In the genomic region with DNA sequence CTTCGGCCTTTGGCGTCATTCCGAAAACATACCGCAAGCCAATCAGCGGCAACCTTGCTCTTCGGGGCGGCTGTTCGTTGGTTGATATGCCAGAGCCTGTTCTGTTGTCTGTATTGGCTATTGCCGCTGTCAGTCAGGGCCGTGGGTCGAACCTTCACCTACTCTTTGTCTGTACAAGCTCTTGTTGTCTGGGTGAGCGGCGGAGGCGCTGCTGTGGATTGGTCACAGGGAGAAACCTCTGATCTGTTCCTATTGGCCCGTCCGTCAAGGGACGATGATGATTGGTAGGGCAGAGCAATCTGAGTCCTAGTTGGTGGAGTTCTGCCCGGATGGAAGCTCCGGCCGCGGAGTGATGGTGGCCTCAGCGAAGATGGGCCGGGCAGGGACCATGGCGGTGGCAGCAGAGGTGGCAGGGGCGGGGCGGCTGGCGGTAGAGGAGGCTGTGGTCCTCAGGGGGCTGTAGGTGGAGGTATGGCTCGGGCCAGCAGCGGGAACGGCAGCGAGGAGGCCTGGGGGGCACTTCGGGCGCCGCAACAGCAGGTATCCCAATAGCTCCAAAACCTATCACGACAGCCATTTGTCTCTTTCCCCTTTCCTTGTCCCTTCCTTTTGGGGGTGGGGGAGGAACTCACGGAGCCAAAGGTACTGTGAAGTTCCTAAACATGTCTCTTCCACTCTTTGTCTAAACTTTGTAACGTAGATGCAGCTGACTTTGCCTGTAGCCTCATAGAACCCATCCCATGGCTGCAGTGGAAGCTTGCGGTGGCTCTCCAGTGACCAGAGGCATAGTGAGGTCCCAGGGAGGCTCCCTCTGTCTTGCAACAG, we compare ENCODE assay signal across 8 cellular contexts. TPM values are rescaled to one million over a fixed set of nuclear protein-coding genes. Genes with fewer than 3 reads are reported as not detected.
A peak's percentile ranks its signal among the peaks of the same experiment; 100 is the strongest.
DNase-seq lines count a peak whose midpoint lies in the region; ATAC-seq and TF ChIP-seq lines count a peak whose summit lies in the region.

WBP1 (plus strand) TSS at position 307 of the 825 bp plus-strand sequence; CDS start at position 472, 165 bp downstream.

- no peak for TF ChIP-seq CTCF in BJ (IDR thresholded peaks at IDR 0.05; ENCODE audit: insufficient read depth, low read depth, low read length)

- no peaks in the 10 kb centered on the region for H3K27me3 ChIP-seq in BJ (ENCODE audit: control insufficient read depth, insufficient read depth, low read length)

- DNase-seq in BJ (ENCODE audit: low read depth) (peak; percentile 100), NCI-H748 (lab: John Stamatoyannopoulos, UW; ENCODE audit: unreplicated experiment) (peak; percentile 99), cortex of kidney (lab: John Stamatoyannopoulos, UW) (peak; percentile 72), left colon (peak; percentile 98 to 100)
- peak; percentile 97 for DNase-seq in activated CD4-positive, alpha-beta T cell treated with anti-CD3 and anti-CD28 coated beads, Interleukin-2, amount 50 U/mL, for 1 hour
- DNase-seq in stimulated activated CD4-positive, alpha-beta T cell treated with anti-CD3 and anti-CD28 coated beads, Interleukin-1b, Interleukin-23, amount 100 ng/mL, for 48 hours, result peak; percentile 100

- POLR2A ChIA-PET in BJ (lab: Charles Lee), result interaction anchor here (0.6 kb wide), 1 partner anchor 20 kb away, joined by 5 read pairs; no protein-coding TSS in a partner anchor

- intact Hi-C loops in left colon (cut with DNase I, micrococcal nuclease), result no loop called here

- peak within 1 kb of the TSS; percentile 86 for H3K4me3 ChIP-seq in BJ (ENCODE audit: low read depth, low read length)

- ATAC-seq in GM19351 (IDR thresholded peaks at IDR 0.05; ENCODE audit: unreplicated experiment) (peak; percentile 81), HG03521 (IDR thresholded peaks at IDR 0.05; ENCODE audit: unreplicated experiment) (peak; percentile 75), left colon (peak; percentile 79)

- H3K36me3 ChIP-seq in BJ (ENCODE audit: control insufficient read depth, insufficient read depth, low read length), result peaks cover 15% of the 10 kb centered on the region

- CTCF ChIA-PET in BJ (lab: Yijun Ruan, JAX), result interaction anchor here (1.3 to 2.3 kb wide), 2 partner anchors 9 to 123 kb away, joined by 4 to 11 read pairs; no protein-coding TSS in a partner anchor

RNA-seq across cellular contexts. Expression of gene WBP1, which starts in this region (rescaled TPM):
- polyA plus RNA-seq in BJ (2011; rRNA removed), result 55.7 and 92.0 TPM in 2 replicates
- polyA minus RNA-seq in BJ (2011; rRNA and poly(A)+ RNA removed), result 14.9 and 29.2 TPM in 2 replicates
- total RNA-seq in left colon, result 10 to 100 TPM; 48.4 to 56.6 TPM

Comparison
In these comparisons a context has a peak if more than half of its experiments do, and no peak if none do; other contexts are left out.
1. Peak in every context shown above with its lines: DNase-seq, ATAC-seq and H3K4me3 ChIP-seq.